Comparison of ENCODE assay signal across 1 cellular context in genomic region chr18:62490967-62491366, GRCh38.
TF ChIP-seq lines count a peak whose summit lies in the region.

No MANE protein-coding gene starts in this region.

TF ChIP-seq in GM23338, 12 proteins besides CTCF, POLR2A, EP300 and RAD21 (continued from another document):
- TF ChIP-seq ZNF462 (CRISPR knock-in tag; IDR thresholded peaks at IDR 0.05), result no peak
- no peak for TF ChIP-seq POLR2AphosphoS5 (IDR thresholded peaks at IDR 0.05; ENCODE audit: low read depth)
- no peak for TF ChIP-seq CREB1 (CRISPR knock-in tag; IDR thresholded peaks at IDR 0.05; ENCODE audit: low read depth)
- TF ChIP-seq REST (IDR thresholded peaks at IDR 0.05; ENCODE audit: unreplicated experiment), result no peak
